ENCODE assay signal across 9 cellular contexts in the genomic region with DNA sequence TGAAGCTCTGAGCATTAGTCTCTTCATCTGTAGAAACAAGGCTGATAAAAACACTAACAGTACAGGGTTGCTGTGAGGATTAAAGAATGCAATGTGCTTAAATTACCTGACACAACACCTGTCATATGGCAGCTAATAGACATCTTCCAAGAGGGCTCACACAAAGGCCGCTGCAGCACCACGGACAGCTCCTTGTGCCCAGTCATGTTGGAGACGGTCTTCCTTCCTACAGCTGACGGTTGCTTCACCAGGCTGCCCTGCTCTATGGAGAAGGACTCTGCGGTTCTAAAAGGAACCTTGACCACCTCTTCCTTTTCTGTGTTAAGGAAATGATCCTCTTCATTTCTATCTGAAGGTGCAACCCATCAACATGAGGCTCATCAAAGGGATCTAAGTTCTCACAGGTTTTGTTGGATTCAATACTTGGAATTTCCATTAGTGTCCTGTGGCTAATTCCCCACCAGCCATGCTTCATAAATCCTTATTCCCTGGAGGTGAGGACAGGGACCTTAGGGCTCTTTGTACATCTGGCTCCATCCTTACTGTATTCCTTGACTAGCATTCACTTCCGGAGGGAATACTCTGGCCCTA.
A peak's percentile ranks its signal among the peaks of the same experiment; 100 is the strongest.
DNase-seq lines count a peak whose midpoint lies in the region; ATAC-seq lines count a peak whose summit lies in the region.
"Had no signal": no experiment of that assay in that cellular context is flagged by ENCODE, and none has a peak within 500 bp of the region (broad histone marks: within the 10 kb centered on the region; RNA-seq: fewer than 3 reads in every experiment).

No MANE protein-coding gene starts in this region.

- no peaks in the 10 kb centered on the region for H3K27me3 ChIP-seq in trophoblast cell (ENCODE audit: insufficient read depth, low read length)

- WGBS in trophoblast cell (ENCODE audit: extremely low coverage, insufficient coverage, insufficient read length), result no CpG with 5 or more reads among the region's 6 CpGs

- H3K4me1 Mint-ChIP-seq in effector memory CD8-positive, alpha-beta T cell (ENCODE audit: low read depth in 2 of 2), result no peaks in the 10 kb centered on the region
- H3K4me1 Mint-ChIP-seq: central memory CD8-positive, alpha-beta T cell had no signal

- in situ Hi-C loops in SK-MEL-5 (cut with HindIII; ENCODE audit: low pct_unique_long_range_greater_than_20kb, low sequenced_read_pairs), result no loop called here

- H3K4me3 ChIP-seq in trophoblast cell (ENCODE audit: low read depth, low read length), result no peak overlapping the region

- H3K4ac ChIP-seq in trophoblast cell (ENCODE audit: low read depth, low read length), result no peak overlapping the region

- no peak overlapping the region for H4K8ac ChIP-seq in trophoblast cell (ENCODE audit: low read depth, low read length)

- no peaks in the 10 kb centered on the region for H3K9me3 ChIP-seq in trophoblast cell (ENCODE audit: insufficient read depth, low read depth, low read length)

- no peaks in the 10 kb centered on the region for H3K79me1 ChIP-seq in trophoblast cell (ENCODE audit: low read length)

- no peaks in the 10 kb centered on the region for H3K9me3 Mint-ChIP-seq in effector memory CD8-positive, alpha-beta T cell
- H3K9me3 Mint-ChIP-seq: central memory CD8-positive, alpha-beta T cell had no signal

- no peak for ATAC-seq in effector memory CD8-positive, alpha-beta T cell (replicated peaks)
- ATAC-seq in GM21526 (IDR thresholded peaks at IDR 0.05; ENCODE audit: low FRiP score, unreplicated experiment) (no peak), GM18867 (IDR thresholded peaks at IDR 0.05; ENCODE audit: unreplicated experiment) (no peak), HG03025 (IDR thresholded peaks at IDR 0.05; ENCODE audit: low FRiP score, unreplicated experiment) (no peak)

- no peak overlapping the region for H3K14ac ChIP-seq in trophoblast cell (ENCODE audit: low read length)

- no peak overlapping the region for H2BK5ac ChIP-seq in trophoblast cell (ENCODE audit: low read depth, low read length, poor library complexity)

- H3K4me2 ChIP-seq in trophoblast cell (ENCODE audit: low read length), result no peak overlapping the region

- H2AK5ac ChIP-seq in trophoblast cell (ENCODE audit: low read length), result no peak overlapping the region

- no peaks in the 10 kb centered on the region for H3K36me3 Mint-ChIP-seq in effector memory CD8-positive, alpha-beta T cell (ENCODE audit: insufficient read depth)

- H3K4me1 ChIP-seq in trophoblast cell (ENCODE audit: control insufficient read depth in 1 of 2, insufficient read depth in 2 of 2, low read length in 2 of 2), result no peaks in the 10 kb centered on the region

- H3K27ac ChIP-seq in trophoblast cell (ENCODE audit: low read depth, low read length), result no peak overlapping the region

- H3K9ac ChIP-seq in trophoblast cell (ENCODE audit: low read length), result no peak overlapping the region

- H2BK12ac ChIP-seq in trophoblast cell (ENCODE audit: low read length), result no peak overlapping the region

- no peak overlapping the region for H3K23ac ChIP-seq in trophoblast cell (ENCODE audit: low read length)

- H3K27me3 Mint-ChIP-seq in effector memory CD8-positive, alpha-beta T cell, result peaks cover 47 to 95% of the 10 kb centered on the region in 2 donors

- no peaks in the 10 kb centered on the region for H3K79me2 ChIP-seq in trophoblast cell (ENCODE audit: control insufficient read depth, insufficient read depth, low read length, poor library complexity)

- no peak overlapping the region for H4K12ac ChIP-seq in trophoblast cell (ENCODE audit: low read depth, low read length)

- H3K36me3 ChIP-seq in trophoblast cell (ENCODE audit: control insufficient read depth in 1 of 2, insufficient read depth in 2 of 2, low read length in 2 of 2), result no peaks in the 10 kb centered on the region

- H3K4me3 Mint-ChIP-seq in effector memory CD8-positive, alpha-beta T cell, result no peak overlapping the region
- H3K4me3 Mint-ChIP-seq: central memory CD8-positive, alpha-beta T cell had no signal

- H3K18ac ChIP-seq in trophoblast cell (ENCODE audit: low read length), result no peak overlapping the region

- no peak overlapping the region for H3K27ac Mint-ChIP-seq in effector memory CD8-positive, alpha-beta T cell

- H2AFZ ChIP-seq in trophoblast cell (ENCODE audit: insufficient read depth, low read length, poor library complexity), result no peak overlapping the region

- H4K91ac ChIP-seq in trophoblast cell (ENCODE audit: low read depth, low read length), result no peak overlapping the region

- DNase-seq in HK-2 (ENCODE audit: unreplicated experiment) (peak; percentile 32), SK-MEL-5 (ENCODE audit: low read depth, low spot score) (peak; percentile 36), trophoblast cell (peak; percentile 58 to 84), NCI-H146 treated with DMSO at 0.1 percent for 48 hours (lab: John Stamatoyannopoulos, UW; ENCODE audit: unreplicated experiment) (no peak)
- DNase-seq in effector memory CD8-positive, alpha-beta T cell, result peak; percentile 4 to 14 (median 6)

- no peak overlapping the region for H2BK120ac ChIP-seq in trophoblast cell (ENCODE audit: insufficient read depth, low read length, poor library complexity)
